Comparison of ENCODE assay signal across 22 cellular contexts in genomic region chr2:64669288-64669687, GRCh38.
"Had no signal": no experiment of that assay in that cellular context is flagged by ENCODE, and none has a peak within 500 bp of the region (broad histone marks: within the 10 kb centered on the region; RNA-seq: fewer than 3 reads in every experiment).

No MANE protein-coding gene starts in this region.

- H3K27ac Mint-ChIP-seq: activated CD4-positive, alpha-beta memory T cell treated with anti-CD3 and anti-CD28 coated beads, Interleukin-2, amount 10 ng/mL, durations not matched to agents 7 days and 5 days; activated CD4-positive, alpha-beta T cell treated with anti-CD3 and anti-CD28 coated beads for 36 hours; activated naive CD8-positive, alpha-beta T cell treated with anti-CD3 and anti-CD28 coated beads, Interleukin-2, amount 10 ng/mL, durations not matched to agents 7 days and 5 days had no signal

- H3K27me3 Mint-ChIP-seq: activated CD4-positive, alpha-beta memory T cell treated with anti-CD3 and anti-CD28 coated beads, Interleukin-2, amount 10 ng/mL, durations not matched to agents 7 days and 5 days; activated CD4-positive, alpha-beta T cell treated with anti-CD3 and anti-CD28 coated beads for 36 hours; activated naive CD8-positive, alpha-beta T cell treated with anti-CD3 and anti-CD28 coated beads, Interleukin-2, amount 10 ng/mL, durations not matched to agents 7 days and 5 days had no signal

- H3K27me3 ChIP-seq: adrenal gland had no signal

- H3K36me3 ChIP-seq: adrenal gland had no signal

- H3K9me3 ChIP-seq: adrenal gland, SK-N-SH had no signal

- H3K4me3 ChIP-seq: adrenal gland had no signal

- H3K4me3 Mint-ChIP-seq: activated CD4-positive, alpha-beta memory T cell treated with anti-CD3 and anti-CD28 coated beads, Interleukin-2, amount 10 ng/mL, durations not matched to agents 7 days and 5 days; activated CD4-positive, alpha-beta T cell treated with anti-CD3 and anti-CD28 coated beads for 36 hours; activated naive CD8-positive, alpha-beta T cell treated with anti-CD3 and anti-CD28 coated beads, Interleukin-2, amount 10 ng/mL, durations not matched to agents 7 days and 5 days had no signal

- H3K27ac ChIP-seq: adrenal gland, VCaP had no signal

- H3K9me3 Mint-ChIP-seq: activated CD4-positive, alpha-beta memory T cell treated with anti-CD3 and anti-CD28 coated beads, Interleukin-2, amount 10 ng/mL, durations not matched to agents 7 days and 5 days; activated naive CD8-positive, alpha-beta T cell treated with anti-CD3 and anti-CD28 coated beads, Interleukin-2, amount 10 ng/mL, durations not matched to agents 7 days and 5 days had no signal

- DNase-seq: activated CD4-positive, alpha-beta memory T cell treated with anti-CD3 and anti-CD28 coated beads, Interleukin-2, amount 10 ng/mL, durations not matched to agents 7 days and 5 days; activated CD4-positive, alpha-beta T cell treated with anti-CD3 and anti-CD28 coated beads for 36 hours; activated CD4-positive, alpha-beta T cell treated with anti-CD3 and anti-CD28 coated beads, Interleukin-2, amount 50 U/mL, for 1 hour; activated CD8-positive, alpha-beta memory T cell treated with anti-CD3 and anti-CD28 coated beads, Interleukin-2, amount 50 U/mL, for 48 hours; activated naive CD4-positive, alpha-beta T cell treated with anti-CD3 and anti-CD28 coated beads, Interleukin-2, amount 50 U/mL, for 16 hours; activated naive CD8-positive, alpha-beta T cell treated with anti-CD3 and anti-CD28 coated beads, Interleukin-2, amount 10 ng/mL, durations not matched to agents 7 days and 5 days; activated T-cell treated with anti-CD3 and anti-CD28 coated beads, Interleukin-2, amount 50 U/mL, for 1 hour; adrenal gland; anterior cingulate cortex; cerebellar nuclear complex; KBM-7; NCI-H1048; NCI-H1694; NCI-H2029 treated with DMSO at 0.1 percent for 48 hours; NCI-H345; NCI-H510A; NCI-H526 treated with DMSO at 0.1 percent for 48 hours; NCI-H82; NK-92 treated with Interleukin-12 subunit alpha and Interleukin-12 subunit beta, amount 100 ng/mL, for 24 hours; SK-N-SH; T-helper 1 cell had no signal

- ATAC-seq: activated CD4-positive, alpha-beta T cell treated with anti-CD3 and anti-CD28 coated beads for 36 hours had no signal
